Comparison of ENCODE assay signal across 34 cellular contexts in genomic region chr22:45107671-45108070, GRCh38.
"Had no signal": no experiment of that assay in that cellular context is flagged by ENCODE, and none has a peak within 500 bp of the region (broad histone marks: within the 10 kb centered on the region; RNA-seq: fewer than 3 reads in every experiment).

No MANE protein-coding gene starts in this region.

- H3K36me3 ChIP-seq: adrenal gland, ascending aorta, brain microvascular endothelial cell, breast epithelium, cardiac muscle cell had no signal

- H3K27me3 ChIP-seq: adrenal gland, ascending aorta, body of pancreas, brain microvascular endothelial cell, cardiac muscle cell had no signal

- H3K9me3 ChIP-seq: adrenal gland, ascending aorta, body of pancreas, breast epithelium had no signal

- DNase-seq: activated effector memory CD4-positive, alpha-beta T cell treated with anti-CD3 and anti-CD28 coated beads, Interleukin-2, amount 50 U/mL, for 16 hours; activated effector memory CD4-positive, alpha-beta T cell treated with Interleukin-2 at 50 U/mL for 16 hours; activated gamma-delta T cell; activated gamma-delta T cell treated with Interleukin-2 at 50 U/mL for 16 hours; activated naive CD4-positive, alpha-beta T cell; activated naive CD4-positive, alpha-beta T cell treated with anti-CD3 and anti-CD28 coated beads for 36 hours; activated naive CD4-positive, alpha-beta T cell treated with anti-CD3 and anti-CD28 coated beads, Interleukin-2, amount 10 ng/mL, durations not matched to agents 7 days and 5 days; activated naive CD4-positive, alpha-beta T cell treated with anti-CD3 and anti-CD28 coated beads, Interleukin-2, amount 50 U/mL, for 16 hours; activated naive CD4-positive, alpha-beta T cell treated with Interleukin-2 at 50 U/mL for 16 hours; activated naive CD8-positive, alpha-beta T cell treated with anti-CD3 and anti-CD28 coated beads for 36 hours; activated naive CD8-positive, alpha-beta T cell treated with anti-CD3 and anti-CD28 coated beads, Interleukin-2, amount 10 ng/mL, durations not matched to agents 7 days and 5 days; activated naive CD8-positive, alpha-beta T cell treated with anti-CD3 and anti-CD28 coated beads, Interleukin-2, amount 50 U/mL, for 24 hours; activated T-cell treated with anti-CD3 and anti-CD28 coated beads, Interleukin-2, amount 50 U/mL, for 1 hour; activated T-cell treated with anti-CD3 and anti-CD28 coated beads, Interleukin-2, amount 50 U/mL, for 24 hours; activated T-cell treated with anti-CD3 and anti-CD28 coated beads, Interleukin-2, amount 50 U/mL, for 4 hours; activated T-cell treated with anti-CD3 and anti-CD28 coated beads, Interleukin-2, amount 50 U/mL, for 48 hours; activated T-cell treated with anti-CD3 and anti-CD28 coated beads, Interleukin-2, amount 50 U/mL, for 72 hours; adrenal gland; amniotic stem cell; amygdala; anterior cingulate cortex; aorta; body of pancreas; brain microvascular endothelial cell; caudate nucleus; central memory CD4-positive, alpha-beta T cell; cerebellar nuclear complex had no signal

- ATAC-seq: activated naive CD4-positive, alpha-beta T cell treated with anti-CD3 and anti-CD28 coated beads, Interleukin-2, amount 50 U/mL, for 72 hours; activated naive CD8-positive, alpha-beta T cell treated with anti-CD3 and anti-CD28 coated beads, Interleukin-2, amount 50 U/mL, for 24 hours; activated T-cell treated with anti-CD3 and anti-CD28 coated beads, Interleukin-2, amount 50 U/mL, for 4 hours; activated T-cell treated with anti-CD3 and anti-CD28 coated beads, Interleukin-2, amount 50 U/mL, for 72 hours; activated T-helper 17 cell treated with anti-CD3 and anti-CD28 coated beads, Interleukin-2, amount 50 U/mL, for 72 hours; body of pancreas had no signal

- H3K27ac ChIP-seq: adrenal gland, ascending aorta, body of pancreas, brain microvascular endothelial cell, breast epithelium, cardiac muscle cell had no signal

- H3K4me3 ChIP-seq: adrenal gland, ascending aorta, body of pancreas, breast epithelium, cardiac muscle cell had no signal

- FAIRE-seq: astrocyte, bronchial epithelial cell had no signal

- H3K4me1 ChIP-seq: adrenal gland, ascending aorta, body of pancreas, breast epithelium had no signal
